Comparison of ENCODE assay signal across 1 cellular context in the genomic region with DNA sequence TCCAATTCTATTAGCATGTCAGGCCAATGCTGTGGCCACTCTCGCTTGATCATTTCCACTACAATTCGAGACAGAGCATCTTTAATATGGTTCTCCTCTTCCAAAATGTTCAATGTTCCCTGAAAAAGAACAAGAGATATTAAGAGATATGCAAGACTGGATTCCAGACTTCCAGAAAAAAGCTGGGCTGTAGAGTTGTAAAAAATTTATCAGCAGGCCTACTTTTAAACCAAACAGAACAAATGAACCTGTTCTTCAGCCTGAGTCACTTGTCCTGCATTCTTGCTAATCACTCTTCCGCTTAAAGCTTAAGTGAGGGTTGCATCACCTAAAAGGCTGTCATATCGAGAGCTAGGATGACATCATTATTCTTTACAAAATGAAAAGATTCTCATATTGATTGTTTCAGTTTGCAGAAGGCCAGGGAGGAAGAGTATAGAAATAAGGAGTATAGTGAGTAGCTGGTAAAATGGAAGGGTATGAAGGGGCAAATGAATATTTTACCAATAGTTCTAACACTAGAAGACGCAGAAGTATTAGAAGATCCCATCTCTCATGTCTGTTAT.
TF ChIP-seq lines count a peak whose summit lies in the region.

No MANE protein-coding gene starts in this region.

TF ChIP-seq in K562, 482 proteins besides CTCF, POLR2A, EP300 and RAD21 (continued from another document and continues in another):
- TF ChIP-seq, protein P1, sequence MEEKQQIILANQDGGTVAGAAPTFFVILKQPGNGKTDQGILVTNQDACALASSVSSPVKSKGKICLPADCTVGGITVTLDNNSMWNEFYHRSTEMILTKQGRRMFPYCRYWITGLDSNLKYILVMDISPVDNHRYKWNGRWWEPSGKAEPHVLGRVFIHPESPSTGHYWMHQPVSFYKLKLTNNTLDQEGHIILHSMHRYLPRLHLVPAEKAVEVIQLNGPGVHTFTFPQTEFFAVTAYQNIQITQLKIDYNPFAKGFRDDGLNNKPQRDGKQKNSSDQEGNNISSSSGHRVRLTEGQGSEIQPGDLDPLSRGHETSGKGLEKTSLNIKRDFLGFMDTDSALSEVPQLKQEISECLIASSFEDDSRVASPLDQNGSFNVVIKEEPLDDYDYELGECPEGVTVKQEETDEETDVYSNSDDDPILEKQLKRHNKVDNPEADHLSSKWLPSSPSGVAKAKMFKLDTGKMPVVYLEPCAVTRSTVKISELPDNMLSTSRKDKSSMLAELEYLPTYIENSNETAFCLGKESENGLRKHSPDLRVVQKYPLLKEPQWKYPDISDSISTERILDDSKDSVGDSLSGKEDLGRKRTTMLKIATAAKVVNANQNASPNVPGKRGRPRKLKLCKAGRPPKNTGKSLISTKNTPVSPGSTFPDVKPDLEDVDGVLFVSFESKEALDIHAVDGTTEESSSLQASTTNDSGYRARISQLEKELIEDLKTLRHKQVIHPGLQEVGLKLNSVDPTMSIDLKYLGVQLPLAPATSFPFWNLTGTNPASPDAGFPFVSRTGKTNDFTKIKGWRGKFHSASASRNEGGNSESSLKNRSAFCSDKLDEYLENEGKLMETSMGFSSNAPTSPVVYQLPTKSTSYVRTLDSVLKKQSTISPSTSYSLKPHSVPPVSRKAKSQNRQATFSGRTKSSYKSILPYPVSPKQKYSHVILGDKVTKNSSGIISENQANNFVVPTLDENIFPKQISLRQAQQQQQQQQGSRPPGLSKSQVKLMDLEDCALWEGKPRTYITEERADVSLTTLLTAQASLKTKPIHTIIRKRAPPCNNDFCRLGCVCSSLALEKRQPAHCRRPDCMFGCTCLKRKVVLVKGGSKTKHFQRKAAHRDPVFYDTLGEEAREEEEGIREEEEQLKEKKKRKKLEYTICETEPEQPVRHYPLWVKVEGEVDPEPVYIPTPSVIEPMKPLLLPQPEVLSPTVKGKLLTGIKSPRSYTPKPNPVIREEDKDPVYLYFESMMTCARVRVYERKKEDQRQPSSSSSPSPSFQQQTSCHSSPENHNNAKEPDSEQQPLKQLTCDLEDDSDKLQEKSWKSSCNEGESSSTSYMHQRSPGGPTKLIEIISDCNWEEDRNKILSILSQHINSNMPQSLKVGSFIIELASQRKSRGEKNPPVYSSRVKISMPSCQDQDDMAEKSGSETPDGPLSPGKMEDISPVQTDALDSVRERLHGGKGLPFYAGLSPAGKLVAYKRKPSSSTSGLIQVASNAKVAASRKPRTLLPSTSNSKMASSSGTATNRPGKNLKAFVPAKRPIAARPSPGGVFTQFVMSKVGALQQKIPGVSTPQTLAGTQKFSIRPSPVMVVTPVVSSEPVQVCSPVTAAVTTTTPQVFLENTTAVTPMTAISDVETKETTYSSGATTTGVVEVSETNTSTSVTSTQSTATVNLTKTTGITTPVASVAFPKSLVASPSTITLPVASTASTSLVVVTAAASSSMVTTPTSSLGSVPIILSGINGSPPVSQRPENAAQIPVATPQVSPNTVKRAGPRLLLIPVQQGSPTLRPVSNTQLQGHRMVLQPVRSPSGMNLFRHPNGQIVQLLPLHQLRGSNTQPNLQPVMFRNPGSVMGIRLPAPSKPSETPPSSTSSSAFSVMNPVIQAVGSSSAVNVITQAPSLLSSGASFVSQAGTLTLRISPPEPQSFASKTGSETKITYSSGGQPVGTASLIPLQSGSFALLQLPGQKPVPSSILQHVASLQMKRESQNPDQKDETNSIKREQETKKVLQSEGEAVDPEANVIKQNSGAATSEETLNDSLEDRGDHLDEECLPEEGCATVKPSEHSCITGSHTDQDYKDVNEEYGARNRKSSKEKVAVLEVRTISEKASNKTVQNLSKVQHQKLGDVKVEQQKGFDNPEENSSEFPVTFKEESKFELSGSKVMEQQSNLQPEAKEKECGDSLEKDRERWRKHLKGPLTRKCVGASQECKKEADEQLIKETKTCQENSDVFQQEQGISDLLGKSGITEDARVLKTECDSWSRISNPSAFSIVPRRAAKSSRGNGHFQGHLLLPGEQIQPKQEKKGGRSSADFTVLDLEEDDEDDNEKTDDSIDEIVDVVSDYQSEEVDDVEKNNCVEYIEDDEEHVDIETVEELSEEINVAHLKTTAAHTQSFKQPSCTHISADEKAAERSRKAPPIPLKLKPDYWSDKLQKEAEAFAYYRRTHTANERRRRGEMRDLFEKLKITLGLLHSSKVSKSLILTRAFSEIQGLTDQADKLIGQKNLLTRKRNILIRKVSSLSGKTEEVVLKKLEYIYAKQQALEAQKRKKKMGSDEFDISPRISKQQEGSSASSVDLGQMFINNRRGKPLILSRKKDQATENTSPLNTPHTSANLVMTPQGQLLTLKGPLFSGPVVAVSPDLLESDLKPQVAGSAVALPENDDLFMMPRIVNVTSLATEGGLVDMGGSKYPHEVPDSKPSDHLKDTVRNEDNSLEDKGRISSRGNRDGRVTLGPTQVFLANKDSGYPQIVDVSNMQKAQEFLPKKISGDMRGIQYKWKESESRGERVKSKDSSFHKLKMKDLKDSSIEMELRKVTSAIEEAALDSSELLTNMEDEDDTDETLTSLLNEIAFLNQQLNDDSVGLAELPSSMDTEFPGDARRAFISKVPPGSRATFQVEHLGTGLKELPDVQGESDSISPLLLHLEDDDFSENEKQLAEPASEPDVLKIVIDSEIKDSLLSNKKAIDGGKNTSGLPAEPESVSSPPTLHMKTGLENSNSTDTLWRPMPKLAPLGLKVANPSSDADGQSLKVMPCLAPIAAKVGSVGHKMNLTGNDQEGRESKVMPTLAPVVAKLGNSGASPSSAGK (IDR thresholded peaks at IDR 0.05), result no peak; the same call in 1 of the 2 replicates
- TF ChIP-seq, protein P2, sequence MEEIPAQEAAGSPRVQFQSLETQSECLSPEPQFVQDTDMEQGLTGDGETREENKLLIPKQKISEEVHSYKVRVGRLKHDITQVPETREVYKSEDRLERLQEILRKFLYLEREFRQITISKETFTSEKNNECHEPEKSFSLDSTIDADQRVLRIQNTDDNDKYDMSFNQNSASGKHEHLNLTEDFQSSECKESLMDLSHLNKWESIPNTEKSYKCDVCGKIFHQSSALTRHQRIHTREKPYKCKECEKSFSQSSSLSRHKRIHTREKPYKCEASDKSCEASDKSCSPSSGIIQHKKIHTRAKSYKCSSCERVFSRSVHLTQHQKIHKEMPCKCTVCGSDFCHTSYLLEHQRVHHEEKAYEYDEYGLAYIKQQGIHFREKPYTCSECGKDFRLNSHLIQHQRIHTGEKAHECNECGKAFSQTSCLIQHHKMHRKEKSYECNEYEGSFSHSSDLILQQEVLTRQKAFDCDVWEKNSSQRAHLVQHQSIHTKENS (CRISPR knock-in tag; IDR thresholded peaks at IDR 0.05), result no peak
- TF ChIP-seq ARID1B (IDR thresholded peaks at IDR 0.05), result peak; percentile 71
- no peak for TF ChIP-seq ZNF217 (CRISPR knock-in tag; IDR thresholded peaks at IDR 0.05)
- TF ChIP-seq NCOA1 (IDR thresholded peaks at IDR 0.05; ENCODE audit: low read depth), result peak; percentile 53; the same call in 1 of the 2 replicates
- TF ChIP-seq, protein P3, sequence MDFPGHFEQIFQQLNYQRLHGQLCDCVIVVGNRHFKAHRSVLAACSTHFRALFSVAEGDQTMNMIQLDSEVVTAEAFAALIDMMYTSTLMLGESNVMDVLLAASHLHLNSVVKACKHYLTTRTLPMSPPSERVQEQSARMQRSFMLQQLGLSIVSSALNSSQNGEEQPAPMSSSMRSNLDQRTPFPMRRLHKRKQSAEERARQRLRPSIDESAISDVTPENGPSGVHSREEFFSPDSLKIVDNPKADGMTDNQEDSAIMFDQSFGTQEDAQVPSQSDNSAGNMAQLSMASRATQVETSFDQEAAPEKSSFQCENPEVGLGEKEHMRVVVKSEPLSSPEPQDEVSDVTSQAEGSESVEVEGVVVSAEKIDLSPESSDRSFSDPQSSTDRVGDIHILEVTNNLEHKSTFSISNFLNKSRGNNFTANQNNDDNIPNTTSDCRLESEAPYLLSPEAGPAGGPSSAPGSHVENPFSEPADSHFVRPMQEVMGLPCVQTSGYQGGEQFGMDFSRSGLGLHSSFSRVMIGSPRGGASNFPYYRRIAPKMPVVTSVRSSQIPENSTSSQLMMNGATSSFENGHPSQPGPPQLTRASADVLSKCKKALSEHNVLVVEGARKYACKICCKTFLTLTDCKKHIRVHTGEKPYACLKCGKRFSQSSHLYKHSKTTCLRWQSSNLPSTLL (IDR thresholded peaks at IDR 0.05), result no peak
- TF ChIP-seq NR2C2 (CRISPR knock-in tag; IDR thresholded peaks at IDR 0.05), result no peak
- peak; percentile 76 for TF ChIP-seq NR2C2 (tag; IDR thresholded peaks at IDR 0.05)
- TF ChIP-seq, protein P4, sequence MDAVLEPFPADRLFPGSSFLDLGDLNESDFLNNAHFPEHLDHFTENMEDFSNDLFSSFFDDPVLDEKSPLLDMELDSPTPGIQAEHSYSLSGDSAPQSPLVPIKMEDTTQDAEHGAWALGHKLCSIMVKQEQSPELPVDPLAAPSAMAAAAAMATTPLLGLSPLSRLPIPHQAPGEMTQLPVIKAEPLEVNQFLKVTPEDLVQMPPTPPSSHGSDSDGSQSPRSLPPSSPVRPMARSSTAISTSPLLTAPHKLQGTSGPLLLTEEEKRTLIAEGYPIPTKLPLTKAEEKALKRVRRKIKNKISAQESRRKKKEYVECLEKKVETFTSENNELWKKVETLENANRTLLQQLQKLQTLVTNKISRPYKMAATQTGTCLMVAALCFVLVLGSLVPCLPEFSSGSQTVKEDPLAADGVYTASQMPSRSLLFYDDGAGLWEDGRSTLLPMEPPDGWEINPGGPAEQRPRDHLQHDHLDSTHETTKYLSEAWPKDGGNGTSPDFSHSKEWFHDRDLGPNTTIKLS (IDR thresholded peaks at IDR 0.05; ENCODE audit: borderline replicate concordance, low read depth), result no peak
- TF ChIP-seq SLC30A9 (CRISPR knock-in tag; IDR thresholded peaks at IDR 0.05), result no peak
- TF ChIP-seq KAT8 (IDR thresholded peaks at IDR 0.05; ENCODE audit: low read depth), result no peak
- TF ChIP-seq, protein P5, sequence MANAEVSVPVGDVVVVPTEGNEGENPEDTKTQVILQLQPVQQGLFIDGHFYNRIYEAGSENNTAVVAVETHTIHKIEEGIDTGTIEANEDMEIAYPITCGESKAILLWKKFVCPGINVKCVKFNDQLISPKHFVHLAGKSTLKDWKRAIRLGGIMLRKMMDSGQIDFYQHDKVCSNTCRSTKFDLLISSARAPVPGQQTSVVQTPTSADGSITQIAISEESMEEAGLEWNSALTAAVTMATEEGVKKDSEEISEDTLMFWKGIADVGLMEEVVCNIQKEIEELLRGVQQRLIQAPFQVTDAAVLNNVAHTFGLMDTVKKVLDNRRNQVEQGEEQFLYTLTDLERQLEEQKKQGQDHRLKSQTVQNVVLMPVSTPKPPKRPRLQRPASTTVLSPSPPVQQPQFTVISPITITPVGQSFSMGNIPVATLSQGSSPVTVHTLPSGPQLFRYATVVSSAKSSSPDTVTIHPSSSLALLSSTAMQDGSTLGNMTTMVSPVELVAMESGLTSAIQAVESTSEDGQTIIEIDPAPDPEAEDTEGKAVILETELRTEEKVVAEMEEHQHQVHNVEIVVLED (CRISPR knock-in tag; IDR thresholded peaks at IDR 0.05), result 0 out of 2 replicates have a peak, but pooled peaks have one; percentile 39
- TF ChIP-seq, protein P6, sequence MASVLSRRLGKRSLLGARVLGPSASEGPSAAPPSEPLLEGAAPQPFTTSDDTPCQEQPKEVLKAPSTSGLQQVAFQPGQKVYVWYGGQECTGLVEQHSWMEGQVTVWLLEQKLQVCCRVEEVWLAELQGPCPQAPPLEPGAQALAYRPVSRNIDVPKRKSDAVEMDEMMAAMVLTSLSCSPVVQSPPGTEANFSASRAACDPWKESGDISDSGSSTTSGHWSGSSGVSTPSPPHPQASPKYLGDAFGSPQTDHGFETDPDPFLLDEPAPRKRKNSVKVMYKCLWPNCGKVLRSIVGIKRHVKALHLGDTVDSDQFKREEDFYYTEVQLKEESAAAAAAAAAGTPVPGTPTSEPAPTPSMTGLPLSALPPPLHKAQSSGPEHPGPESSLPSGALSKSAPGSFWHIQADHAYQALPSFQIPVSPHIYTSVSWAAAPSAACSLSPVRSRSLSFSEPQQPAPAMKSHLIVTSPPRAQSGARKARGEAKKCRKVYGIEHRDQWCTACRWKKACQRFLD (CRISPR knock-in tag; IDR thresholded peaks at IDR 0.05), result peak; percentile 89
- TF ChIP-seq POLR2H (tag; IDR thresholded peaks at IDR 0.05; ENCODE audit: low read depth), result peak; percentile 89
- TF ChIP-seq, protein P7, sequence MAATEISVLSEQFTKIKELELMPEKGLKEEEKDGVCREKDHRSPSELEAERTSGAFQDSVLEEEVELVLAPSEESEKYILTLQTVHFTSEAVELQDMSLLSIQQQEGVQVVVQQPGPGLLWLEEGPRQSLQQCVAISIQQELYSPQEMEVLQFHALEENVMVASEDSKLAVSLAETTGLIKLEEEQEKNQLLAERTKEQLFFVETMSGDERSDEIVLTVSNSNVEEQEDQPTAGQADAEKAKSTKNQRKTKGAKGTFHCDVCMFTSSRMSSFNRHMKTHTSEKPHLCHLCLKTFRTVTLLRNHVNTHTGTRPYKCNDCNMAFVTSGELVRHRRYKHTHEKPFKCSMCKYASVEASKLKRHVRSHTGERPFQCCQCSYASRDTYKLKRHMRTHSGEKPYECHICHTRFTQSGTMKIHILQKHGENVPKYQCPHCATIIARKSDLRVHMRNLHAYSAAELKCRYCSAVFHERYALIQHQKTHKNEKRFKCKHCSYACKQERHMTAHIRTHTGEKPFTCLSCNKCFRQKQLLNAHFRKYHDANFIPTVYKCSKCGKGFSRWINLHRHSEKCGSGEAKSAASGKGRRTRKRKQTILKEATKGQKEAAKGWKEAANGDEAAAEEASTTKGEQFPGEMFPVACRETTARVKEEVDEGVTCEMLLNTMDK (IDR thresholded peaks at IDR 0.05; ENCODE audit: borderline replicate concordance, insufficient read depth, low read depth, low read length, poor library complexity, severe bottlenecking), result no peak
- TF ChIP-seq JUND (IDR thresholded peaks at IDR 0.05; ENCODE audit: borderline replicate concordance, low read depth, low read length), result peak; percentile 99
- TF ChIP-seq JUND (tag; IDR thresholded peaks at IDR 0.05; ENCODE audit: borderline replicate concordance, low read depth, low read length), result peak; percentile 98
- TF ChIP-seq ADNP (tag; IDR thresholded peaks at IDR 0.05), result no peak
- no peak for TF ChIP-seq GATA2 (CRISPR knock-in tag; IDR thresholded peaks at IDR 0.05)
- TF ChIP-seq, protein P8, sequence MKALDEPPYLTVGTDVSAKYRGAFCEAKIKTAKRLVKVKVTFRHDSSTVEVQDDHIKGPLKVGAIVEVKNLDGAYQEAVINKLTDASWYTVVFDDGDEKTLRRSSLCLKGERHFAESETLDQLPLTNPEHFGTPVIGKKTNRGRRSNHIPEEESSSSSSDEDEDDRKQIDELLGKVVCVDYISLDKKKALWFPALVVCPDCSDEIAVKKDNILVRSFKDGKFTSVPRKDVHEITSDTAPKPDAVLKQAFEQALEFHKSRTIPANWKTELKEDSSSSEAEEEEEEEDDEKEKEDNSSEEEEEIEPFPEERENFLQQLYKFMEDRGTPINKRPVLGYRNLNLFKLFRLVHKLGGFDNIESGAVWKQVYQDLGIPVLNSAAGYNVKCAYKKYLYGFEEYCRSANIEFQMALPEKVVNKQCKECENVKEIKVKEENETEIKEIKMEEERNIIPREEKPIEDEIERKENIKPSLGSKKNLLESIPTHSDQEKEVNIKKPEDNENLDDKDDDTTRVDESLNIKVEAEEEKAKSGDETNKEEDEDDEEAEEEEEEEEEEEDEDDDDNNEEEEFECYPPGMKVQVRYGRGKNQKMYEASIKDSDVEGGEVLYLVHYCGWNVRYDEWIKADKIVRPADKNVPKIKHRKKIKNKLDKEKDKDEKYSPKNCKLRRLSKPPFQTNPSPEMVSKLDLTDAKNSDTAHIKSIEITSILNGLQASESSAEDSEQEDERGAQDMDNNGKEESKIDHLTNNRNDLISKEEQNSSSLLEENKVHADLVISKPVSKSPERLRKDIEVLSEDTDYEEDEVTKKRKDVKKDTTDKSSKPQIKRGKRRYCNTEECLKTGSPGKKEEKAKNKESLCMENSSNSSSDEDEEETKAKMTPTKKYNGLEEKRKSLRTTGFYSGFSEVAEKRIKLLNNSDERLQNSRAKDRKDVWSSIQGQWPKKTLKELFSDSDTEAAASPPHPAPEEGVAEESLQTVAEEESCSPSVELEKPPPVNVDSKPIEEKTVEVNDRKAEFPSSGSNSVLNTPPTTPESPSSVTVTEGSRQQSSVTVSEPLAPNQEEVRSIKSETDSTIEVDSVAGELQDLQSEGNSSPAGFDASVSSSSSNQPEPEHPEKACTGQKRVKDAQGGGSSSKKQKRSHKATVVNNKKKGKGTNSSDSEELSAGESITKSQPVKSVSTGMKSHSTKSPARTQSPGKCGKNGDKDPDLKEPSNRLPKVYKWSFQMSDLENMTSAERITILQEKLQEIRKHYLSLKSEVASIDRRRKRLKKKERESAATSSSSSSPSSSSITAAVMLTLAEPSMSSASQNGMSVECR (CRISPR knock-in tag; IDR thresholded peaks at IDR 0.05), result no peak
- TF ChIP-seq BRCA1 (IDR thresholded peaks at IDR 0.05), result no peak
- TF ChIP-seq BRCA1 (CRISPR knock-in tag; IDR thresholded peaks at IDR 0.05), result no peak
